In genomic region chr5:103293099-103293498, GRCh38 we compare ENCODE assay signal across 17 cellular contexts.
"Had no signal": no experiment of that assay in that cellular context is flagged by ENCODE, and none has a peak within 500 bp of the region (broad histone marks: within the 10 kb centered on the region; RNA-seq: fewer than 3 reads in every experiment).

No MANE protein-coding gene starts in this region.

- H3K36me3 ChIP-seq: esophagus squamous epithelium, gastroesophageal sphincter, sigmoid colon, thoracic aorta, transverse colon had no signal

- ATAC-seq: gastroesophageal sphincter; left lobe of liver; naive thymus-derived CD4-positive, alpha-beta T cell; psoas muscle; stimulated activated naive B cell treated with anti-CD40 and anti-IgM and Interleukin-4, amounts not matched to agents 10 μg/mL and 1 μg/mL and 100 μg/mL, for 72 hours; stimulated activated naive CD8-positive, alpha-beta T cell treated with anti-CD3 and anti-CD28 coated beads, Interleukin-15, amount 100 ng/mL, for 72 hours had no signal

- DNase-seq: esophagus squamous epithelium; foreskin fibroblast; mammary epithelial cell; naive thymus-derived CD4-positive, alpha-beta T cell; nephron progenitor cell; psoas muscle; sigmoid colon; stimulated activated CD4-positive, alpha-beta T cell treated with anti-CD3 and anti-CD28 coated beads, Interleukin-2, amount 100 ng/mL, for 24 hours; stimulated activated CD4-positive, alpha-beta T cell treated with anti-CD3 and anti-CD28 coated beads, Interleukin-4, amount 100 ng/mL, for 4 hours; stimulated activated naive B cell treated with anti-CD40 and anti-IgM and Interleukin-4, amounts not matched to agents 10 μg/mL and 1 μg/mL and 100 μg/mL, for 72 hours; stimulated activated naive CD8-positive, alpha-beta T cell treated with anti-CD3 and anti-CD28 coated beads, Interleukin-15, amount 100 ng/mL, for 72 hours; transverse colon had no signal

- H3K9me3 Mint-ChIP-seq: central memory CD8-positive, alpha-beta T cell; naive thymus-derived CD4-positive, alpha-beta T cell; nephron progenitor cell; stimulated activated naive B cell treated with anti-CD40 and anti-IgM and Interleukin-4, amounts not matched to agents 10 μg/mL and 1 μg/mL and 100 μg/mL, for 72 hours; stimulated activated naive CD8-positive, alpha-beta T cell treated with anti-CD3 and anti-CD28 coated beads, Interleukin-15, amount 100 ng/mL, for 72 hours had no signal

- H3K27ac ChIP-seq: esophagus squamous epithelium, gastroesophageal sphincter, psoas muscle, sigmoid colon, skin epidermis, thoracic aorta, transverse colon had no signal

- H3K27ac Mint-ChIP-seq: naive thymus-derived CD4-positive, alpha-beta T cell; nephron progenitor cell; stimulated activated naive B cell treated with anti-CD40 and anti-IgM and Interleukin-4, amounts not matched to agents 10 μg/mL and 1 μg/mL and 100 μg/mL, for 72 hours; stimulated activated naive CD8-positive, alpha-beta T cell treated with anti-CD3 and anti-CD28 coated beads, Interleukin-15, amount 100 ng/mL, for 72 hours had no signal

- H3K4me1 Mint-ChIP-seq: central memory CD8-positive, alpha-beta T cell; naive thymus-derived CD4-positive, alpha-beta T cell; nephron progenitor cell; stimulated activated naive B cell treated with anti-CD40 and anti-IgM and Interleukin-4, amounts not matched to agents 10 μg/mL and 1 μg/mL and 100 μg/mL, for 72 hours; stimulated activated naive CD8-positive, alpha-beta T cell treated with anti-CD3 and anti-CD28 coated beads, Interleukin-15, amount 100 ng/mL, for 72 hours had no signal

- H3K4me3 Mint-ChIP-seq: central memory CD8-positive, alpha-beta T cell; naive thymus-derived CD4-positive, alpha-beta T cell; nephron progenitor cell; stimulated activated naive B cell treated with anti-CD40 and anti-IgM and Interleukin-4, amounts not matched to agents 10 μg/mL and 1 μg/mL and 100 μg/mL, for 72 hours; stimulated activated naive CD8-positive, alpha-beta T cell treated with anti-CD3 and anti-CD28 coated beads, Interleukin-15, amount 100 ng/mL, for 72 hours had no signal

- H3K36me3 Mint-ChIP-seq: naive thymus-derived CD4-positive, alpha-beta T cell; stimulated activated naive B cell treated with anti-CD40 and anti-IgM and Interleukin-4, amounts not matched to agents 10 μg/mL and 1 μg/mL and 100 μg/mL, for 72 hours had no signal

- H3K9me3 ChIP-seq: esophagus squamous epithelium, gastroesophageal sphincter, psoas muscle, sigmoid colon, thoracic aorta, transverse colon had no signal

- H3K4me3 ChIP-seq: esophagus squamous epithelium, gastroesophageal sphincter, psoas muscle, sigmoid colon, skin epidermis, thoracic aorta, transverse colon had no signal

- H3K4me1 ChIP-seq: esophagus squamous epithelium, gastroesophageal sphincter, psoas muscle, sigmoid colon, transverse colon had no signal

- H3K27me3 ChIP-seq: esophagus squamous epithelium, gastroesophageal sphincter, sigmoid colon, transverse colon had no signal

- H3K27me3 Mint-ChIP-seq: central memory CD8-positive, alpha-beta T cell; stimulated activated naive B cell treated with anti-CD40 and anti-IgM and Interleukin-4, amounts not matched to agents 10 μg/mL and 1 μg/mL and 100 μg/mL, for 72 hours; stimulated activated naive CD8-positive, alpha-beta T cell treated with anti-CD3 and anti-CD28 coated beads, Interleukin-15, amount 100 ng/mL, for 72 hours had no signal
